19 cellular contexts compared by ENCODE assay signal in the genomic region with DNA sequence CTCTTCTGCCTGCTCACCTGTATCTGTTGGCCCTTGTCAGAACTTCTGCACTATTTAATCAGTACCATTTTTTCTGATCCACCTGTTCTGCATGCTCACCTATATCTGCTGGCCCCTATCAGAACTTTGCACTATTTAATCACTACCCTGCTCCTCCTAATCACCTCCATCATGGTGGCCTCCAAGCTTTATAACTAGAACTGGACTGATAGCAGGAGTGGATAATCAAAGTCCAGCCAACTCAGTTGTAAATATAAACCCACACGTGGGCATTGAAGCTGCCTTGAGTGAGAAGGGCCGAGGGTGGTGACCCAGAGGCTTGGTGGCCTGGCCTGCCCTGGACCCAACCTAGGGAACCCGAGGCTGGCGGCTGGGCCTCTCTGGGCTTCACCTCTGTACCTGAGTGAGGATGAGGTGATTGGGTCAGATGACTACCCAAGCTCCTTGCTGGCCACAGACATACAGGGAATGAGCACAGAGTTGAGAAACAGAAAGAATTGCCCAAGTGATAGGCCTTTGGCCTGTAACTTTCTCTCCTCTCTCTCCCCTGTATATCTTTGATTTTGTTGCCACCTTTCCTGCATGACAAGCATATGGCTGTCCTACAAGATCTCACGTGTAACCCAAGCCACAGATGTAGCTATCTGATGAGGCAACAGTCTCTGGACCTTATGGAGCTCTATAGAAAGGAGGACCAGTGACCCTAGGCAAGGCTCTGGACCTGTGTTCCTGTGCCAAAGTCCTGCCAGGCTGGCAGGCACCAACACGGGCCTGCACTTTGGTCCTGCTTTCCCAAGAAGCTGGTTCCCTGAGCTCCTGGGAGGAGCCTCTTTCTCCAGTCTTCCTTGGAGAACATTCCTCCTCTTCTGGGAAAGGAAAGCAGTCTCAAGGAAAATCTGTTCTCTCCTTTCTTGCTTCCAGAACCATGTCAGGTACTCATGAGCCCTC. TPM values are rescaled to one million over a fixed set of nuclear protein-coding genes. Genes with fewer than 3 reads are reported as not detected.
A peak's percentile ranks its signal among the peaks of the same experiment; 100 is the strongest.
DNase-seq lines count a peak whose midpoint lies in the region; ATAC-seq, FAIRE-seq and TF ChIP-seq lines count a peak whose summit lies in the region.
"Had no signal": no experiment of that assay in that cellular context is flagged by ENCODE, and none has a peak within 500 bp of the region (broad histone marks: within the 10 kb centered on the region; RNA-seq: fewer than 3 reads in every experiment).

No MANE protein-coding gene starts in this region.

- H3K36me3 Mint-ChIP-seq in chondrocyte (ENCODE audit: low read depth), result no peaks in the 10 kb centered on the region
- H3K36me3 Mint-ChIP-seq: CD4-positive, CD25-positive, alpha-beta regulatory T cell had no signal

- H3K4me1 Mint-ChIP-seq in chondrocyte (ENCODE audit: low read depth), result no peaks in the 10 kb centered on the region
- H3K4me1 Mint-ChIP-seq: IgD-negative memory B cell had no signal

- no peaks in the 10 kb centered on the region for H3K36me3 ChIP-seq in PC-3 (ENCODE audit: low read depth, low read length)
- H3K36me3 ChIP-seq in right lobe of liver, result no peaks in the 10 kb centered on the region
- no peaks in the 10 kb centered on the region for H3K36me3 ChIP-seq in small intestine (ENCODE audit: control insufficient read depth in 2 of 2, insufficient read depth in 2 of 2, low read length in 2 of 2)
- H3K36me3 ChIP-seq in gastrocnemius medialis, result no peaks in the 10 kb centered on the region
- H3K36me3 ChIP-seq: BLaER1, SJCRH30 had no signal

- H3K27me3 Mint-ChIP-seq in chondrocyte (ENCODE audit: low read depth), result no peaks in the 10 kb centered on the region
- H3K27me3 Mint-ChIP-seq: IgD-negative memory B cell had no signal

- DNase-seq in PC-3 (no peak), chondrocyte (ENCODE audit: low spot score) (peak; percentile 56), right lobe of liver (peak in 1 of 3 donors; percentile 63), small intestine (peak; percentile 98), gastrocnemius medialis (no peak), DMS53 (lab: John Stamatoyannopoulos, UW) (no peak), H54 (ENCODE audit: insufficient read length, low spot score) (no peak)
- DNase-seq: CD4-positive, CD25-positive, alpha-beta regulatory T cell; MM.1S; NCI-H2029; NCI-H446; NCI-H526; SJCRH30 had no signal

- H3F3A ChIP-seq in PC-3 (ENCODE audit: low read length, unreplicated experiment), result no peaks in the 10 kb centered on the region

- no TSS peak for BruUV-seq in PC-3 (replicated peaks; lab: Mats Ljungman, UMichigan)

- ATAC-seq in PC-3 (no peak), right lobe of liver (peak; percentile 39 to 96 (median 52)), gastrocnemius medialis (no peak)
- ATAC-seq: SK-N-SH treated with all-trans-retinoic acid at 6 μM for 48 hours had no signal

- WGBS in right lobe of liver (ENCODE audit: insufficient coverage, low coverage, low lambda C conversion rate, missing lambda C conversion rate), result 56% methylated on average over 6 of the region's 6 CpGs
- 30 to 74% (median 44%) methylated on average over 6 of the region's 6 CpGs for WGBS in small intestine, 3 donors

- H3K79me2 ChIP-seq in PC-3 (ENCODE audit: low read length), result no peaks in the 10 kb centered on the region

- no peaks in the 10 kb centered on the region for H4K20me1 ChIP-seq in PC-3 (ENCODE audit: low read length)
- H4K20me1 ChIP-seq: BLaER1 had no signal

- H3K4me3 ChIP-seq in PC-3 (ENCODE audit: low read length) (no peak overlapping the region), right lobe of liver (no peak overlapping the region), small intestine (ENCODE audit: low read depth in 1 of 2, low read length in 2 of 2) (no peak overlapping the region), gastrocnemius medialis (no peak overlapping the region)
- H3K4me3 ChIP-seq: BLaER1, SJCRH30 had no signal

- H3K4me2 ChIP-seq in PC-3 (ENCODE audit: low read length), result no peak overlapping the region
- H3K4me2 ChIP-seq: BLaER1, KMS-11 had no signal

- TF ChIP-seq POLR2A in right lobe of liver (IDR thresholded peaks at IDR 0.05), result no peak
- TF ChIP-seq POLR2A in gastrocnemius medialis (IDR thresholded peaks at IDR 0.05), result no peak
- TF ChIP-seq POLR2A in H54 (IDR thresholded peaks at IDR 0.05; ENCODE audit: low read depth, low read length), result no peak

- intact Hi-C loops in PC-3 (cut with micrococcal nuclease) (no loop called here), right lobe of liver (cut with DNase I) (no loop called here), gastrocnemius medialis (cut with DNase I; ENCODE audit: low total_unique reads) (no loop called here)

- H3K9me3 Mint-ChIP-seq in chondrocyte (ENCODE audit: low read depth), result no peaks in the 10 kb centered on the region
- H3K9me3 Mint-ChIP-seq: IgD-negative memory B cell had no signal

- CTCF ChIA-PET in PC-3 (lab: Charles Lee), result no interaction called here

- H3K27ac ChIP-seq in PC-3 (ENCODE audit: low read length) (no peak overlapping the region), right lobe of liver (peak overlapping the region in 1 of 3 donors; percentile 24), small intestine (ENCODE audit: low read depth in 1 of 2, low read length in 1 of 2) (peak overlapping the region; percentile 11 to 26), gastrocnemius medialis (no peak overlapping the region)
- H3K27ac ChIP-seq: BLaER1, KMS-11, SJCRH30 had no signal

- H3K9me2 ChIP-seq in PC-3 (replicated peaks; ENCODE audit: low read length), result no peaks in the 10 kb centered on the region

- no peaks in the 10 kb centered on the region for H3K27me3 ChIP-seq in PC-3 (ENCODE audit: low read length)
- no peaks in the 10 kb centered on the region for H3K27me3 ChIP-seq in right lobe of liver
- no peaks in the 10 kb centered on the region for H3K27me3 ChIP-seq in small intestine (ENCODE audit: control insufficient read depth in 2 of 2, insufficient read depth in 2 of 2, low read length in 2 of 2)
- no peaks in the 10 kb centered on the region for H3K27me3 ChIP-seq in gastrocnemius medialis
- H3K27me3 ChIP-seq: BLaER1, SJCRH30 had no signal

- H3K4me3 Mint-ChIP-seq in chondrocyte (ENCODE audit: unreplicated experiment), result no peak overlapping the region
- H3K4me3 Mint-ChIP-seq: CD4-positive, CD25-positive, alpha-beta regulatory T cell; IgD-negative memory B cell had no signal

- POLR2A ChIA-PET in PC-3 (lab: Charles Lee; ENCODE audit: unreplicated experiment), result no interaction called here

- no peak for FAIRE-seq in small intestine (lab: Jason Lieb, UNC)
- FAIRE-seq in H54 (lab: Jason Lieb, UNC), result no peak
- FAIRE-seq: D721Med, GM18507 had no signal

- no peak for TF ChIP-seq CTCF in PC-3 (conservative IDR thresholded peaks at IDR 0.05; ENCODE audit: low read depth, low read length)
- TF ChIP-seq CTCF in chondrocyte (IDR thresholded peaks at IDR 0.05), result no peak
- TF ChIP-seq CTCF in right lobe of liver (IDR thresholded peaks at IDR 0.05), result no peak
- TF ChIP-seq CTCF in gastrocnemius medialis (IDR thresholded peaks at IDR 0.05 in 4 of 5, conservative IDR thresholded peaks at IDR 0.05 in 1 of 5), result no peak

- H3K27ac Mint-ChIP-seq in chondrocyte (ENCODE audit: unreplicated experiment), result no peak overlapping the region
- H3K27ac Mint-ChIP-seq: CD4-positive, CD25-positive, alpha-beta regulatory T cell; IgD-negative memory B cell had no signal

- H3K9me3 ChIP-seq in PC-3 (ENCODE audit: low read length) (no peaks in the 10 kb centered on the region), right lobe of liver (no peaks in the 10 kb centered on the region), small intestine (ENCODE audit: control insufficient read depth, low read depth) (no peaks in the 10 kb centered on the region), gastrocnemius medialis (no peaks in the 10 kb centered on the region)
- H3K9me3 ChIP-seq: SJCRH30 had no signal

- H3K4me1 ChIP-seq in PC-3 (ENCODE audit: insufficient read depth, low read length) (peaks cover 11% of the 10 kb centered on the region), right lobe of liver (peaks cover 0 to 9% (median 0%) of the 10 kb centered on the region in 4 donors), small intestine (ENCODE audit: control insufficient read depth in 2 of 2, insufficient read depth in 1 of 2, low read depth in 1 of 2, low read length in 1 of 2) (peaks cover 4 to 6% of the 10 kb centered on the region in 2 donors), gastrocnemius medialis (no peaks in the 10 kb centered on the region)
- H3K4me1 ChIP-seq: BLaER1, SJCRH30 had no signal

- no peak overlapping the region for H3K9ac ChIP-seq in PC-3 (ENCODE audit: low read length)
- H3K9ac ChIP-seq: BLaER1, KMS-11 had no signal

- H2AFZ ChIP-seq in PC-3 (ENCODE audit: low read length), result 0 out of 2 replicates have a peak overlapping the region, but pooled peaks have one; percentile 12

- in situ Hi-C loops in gastrocnemius medialis (cut with MboI; ENCODE audit: low sequenced_read_pairs in 4 of 4), result no loop called here

RNA-seq across cellular contexts. Expression of gene FAM3C, which starts 23.4 kb away (rescaled TPM):
- total RNA-seq in PC-3 (2014; rRNA removed) (37.7 and 37.9 TPM in 2 replicates), chondrocyte (36.7 to 52.9 TPM (median 38.6 TPM) in 3 replicates), right lobe of liver (10 to 100 TPM; 13.6 to 41.3 (median 31.8) TPM), gastrocnemius medialis (10 to 100 TPM in 3 of 4 donors, 1 to 10 TPM in 1; 9.7 to 17.5 (median 13.2) TPM)
- 100 to 1,000 TPM in 2 of 3 donors, 10 to 100 TPM in 1; 98.0 to 166 (median 145) TPM for polyA plus RNA-seq in small intestine

Comparison
In these comparisons a context has a peak if more than half of its experiments do, and no peak if none do; other contexts are left out.
1. ATAC-seq: peak in right lobe of liver (4 of 4); none in PC-3 (single experiment) and gastrocnemius medialis (0 of 2).
2. DNase-seq: peak in chondrocyte (single experiment) and small intestine (single experiment); none in PC-3 (single experiment), gastrocnemius medialis (0 of 2), DMS53 (single experiment) and H54 (single experiment).
3. H3K27ac ChIP-seq: peak in small intestine (2 of 2); none in PC-3 (single experiment) and gastrocnemius medialis (0 of 4).